In genomic region chr16:85798283-85798776, GRCh38 we compare ENCODE assay signal across 8 cellular contexts. TPM values are rescaled to one million over a fixed set of nuclear protein-coding genes. Genes with fewer than 3 reads are reported as not detected.
A peak's percentile ranks its signal among the peaks of the same experiment; 100 is the strongest.
DNase-seq lines count a peak whose midpoint lies in the region; ATAC-seq, FAIRE-seq and TF ChIP-seq lines count a peak whose summit lies in the region.

No MANE protein-coding gene starts in this region.

- no peak for ATAC-seq in heart left ventricle
- no peak for ATAC-seq in left ventricle myocardium superior
- ATAC-seq in K562, result no peak
- ATAC-seq in memory B cell (ENCODE audit: low read depth), result no peak
- no peak for ATAC-seq in aorta (ENCODE audit: low FRiP score)

- peaks cover 100% of the 10 kb centered on the region for H3K79me2 ChIP-seq in K562 (ENCODE audit: control insufficient read depth, insufficient read depth, low read length)

- H3K4me3 ChIP-seq in heart left ventricle, result peak overlapping the region; percentile 78 to 99 (median 92)
- peak overlapping the region; percentile 97 for H3K4me3 ChIP-seq in K562
- H3K4me3 ChIP-seq in aorta (ENCODE audit: low read length in 2 of 2), result peak overlapping the region; percentile 68 to 89

- peaks cover 31% of the 10 kb centered on the region for H3K36me3 Mint-ChIP-seq in memory B cell

- peak overlapping the region in 6 of 12 donors; percentile 97 to 98 (median 97) for H3K27ac ChIP-seq in heart left ventricle
- H3K27ac ChIP-seq in K562 (ENCODE audit: extremely low read depth, low read depth, low read length), result peak overlapping the region; percentile 96
- no peak overlapping the region for H3K27ac ChIP-seq in aorta (ENCODE audit: low read depth in 1 of 2, low read length in 2 of 2)

- peaks cover 0 to 58% (median 30%) of the 10 kb centered on the region in 12 donors for H3K4me1 ChIP-seq in heart left ventricle
- H3K4me1 ChIP-seq in K562 (replicated peaks in 1 of 2; ENCODE audit: control insufficient read depth in 2 of 2, insufficient read depth in 2 of 2, low read length in 2 of 2), result peaks cover 11 to 13% of the 10 kb centered on the region in 2 experiments; a peak in 4 of 5 replicates
- no peaks in the 10 kb centered on the region for H3K4me1 ChIP-seq in aorta (ENCODE audit: control insufficient read depth in 1 of 2, insufficient read depth in 2 of 2, low read length in 2 of 2)

- intact Hi-C loops in heart left ventricle (cut with DNase I), result no loop called here
- intact Hi-C loops in left ventricle myocardium superior (cut with micrococcal nuclease), result no loop called here
- intact Hi-C loops in K562 (cut with micrococcal nuclease), result no loop called here
- intact Hi-C loops in aorta (cut with DNase I), result no loop called here

- H3K9me3 Mint-ChIP-seq in memory B cell, result no peaks in the 10 kb centered on the region

- WGBS in heart left ventricle, 4 donors, result 17 to 35% (median 20%) methylated on average over 9 to 17 of the region's 17 CpGs
- under 1% methylated on average over 17 of the region's 17 CpGs for WGBS in K562 (ENCODE audit: insufficient coverage, low coverage, missing lambda C conversion rate)
- WGBS in aorta, 2 donors, result 24 to 26% methylated on average over 17 of the region's 17 CpGs

- H3K9me3 ChIP-seq in heart left ventricle, result no peaks in the 10 kb centered on the region
- H3K9me3 ChIP-seq in K562 (replicated peaks; ENCODE audit: control insufficient read depth, insufficient read depth, low read depth, low read length), result no peaks in the 10 kb centered on the region
- H3K9me3 ChIP-seq in aorta (ENCODE audit: control insufficient read depth, low read length), result no peaks in the 10 kb centered on the region

- peak; percentile 71 for FAIRE-seq in K562 (lab: Jason Lieb, UNC)

- no TSS peak for BruUV-seq in K562 (replicated peaks; lab: Mats Ljungman, UMichigan)

- H3K27ac Mint-ChIP-seq in memory B cell, result peak overlapping the region; percentile 98

- in situ Hi-C loops in K562 (cut with MboI), result no loop called here

- peak overlapping the region; percentile 94 for H3K4me2 ChIP-seq in K562 (ENCODE audit: insufficient read depth, low read length)

- CTCF ChIA-PET in K562 (lab: Yijun Ruan, JAX; ENCODE audit: low intra/inter-chr PET ratio), result no interaction called here

- no peak for TF ChIP-seq RAD21 in K562 (CRISPR knock-in tag; conservative IDR thresholded peaks at IDR 0.05 in 1 of 2, IDR thresholded peaks at IDR 0.05 in 1 of 2)

- H2AFZ ChIP-seq in K562 (ENCODE audit: low read depth, low read length), result peak overlapping the region; percentile 15

- H3K27me3 ChIP-seq in heart left ventricle (no peaks in the 10 kb centered on the region), K562 (ENCODE audit: control insufficient read depth in 2 of 2, insufficient read depth in 2 of 2, low read length in 2 of 2) (no peaks in the 10 kb centered on the region), aorta (ENCODE audit: control insufficient read depth in 1 of 2, insufficient read depth in 2 of 2, low read length in 1 of 2) (no peaks in the 10 kb centered on the region)

- H3K4me1 Mint-ChIP-seq in memory B cell, result peaks cover 28% of the 10 kb centered on the region

- TF ChIP-seq POLR2A in heart left ventricle (IDR thresholded peaks at IDR 0.05) (no peak), K562 (conservative IDR thresholded peaks at IDR 0.05) (no peak)

- H3K4me3 Mint-ChIP-seq in memory B cell, result peak overlapping the region; percentile 92

- TF ChIP-seq CTCF in heart left ventricle (IDR thresholded peaks at IDR 0.05) (no peak), K562 (IDR thresholded peaks at IDR 0.05 in 2 of 3, conservative IDR thresholded peaks at IDR 0.05 in 1 of 3; ENCODE audit: insufficient read depth in 2 of 3, low read depth in 1 of 3, low read length in 3 of 3) (no peak)

- DNase-seq in heart left ventricle (no peak), left ventricle myocardium superior (no peak), K562 (ENCODE audit: extremely low read depth in 1 of 4, low spot score in 3 of 4) (peak in 2 of 4 experiments; percentile 31 to 34), memory B cell (ENCODE audit: low spot score in 2 of 2) (no peak), aorta (no peak), epidermal melanocyte (ENCODE audit: insufficient read length, low spot score) (no peak), anterior cingulate cortex (lab: John Stamatoyannopoulos, UW) (no peak)
- DNase-seq in stimulated activated naive CD4-positive, alpha-beta T cell (lab: John Stamatoyannopoulos, UW), result no peak

- no peaks in the 10 kb centered on the region for H3K27me3 Mint-ChIP-seq in memory B cell

- H3K36me3 ChIP-seq in heart left ventricle, result peaks cover 0 to 60% (median 43%) of the 10 kb centered on the region in 9 donors
- peaks cover 72% of the 10 kb centered on the region for H3K36me3 ChIP-seq in K562 (ENCODE audit: control insufficient read depth, insufficient read depth, low read length)
- H3K36me3 ChIP-seq in aorta (ENCODE audit: control insufficient read depth in 1 of 2, insufficient read depth in 2 of 2, low read length in 1 of 2), result peaks cover 0 to 3% of the 10 kb centered on the region in 2 donors

- H4K20me1 ChIP-seq in K562 (replicated peaks; ENCODE audit: control insufficient read depth, insufficient read depth, low read length), result peaks cover 15% of the 10 kb centered on the region

- H3K9me1 ChIP-seq in K562 (ENCODE audit: control insufficient read depth, insufficient read depth, low read length), result peaks cover 8% of the 10 kb centered on the region

- peak overlapping the region; percentile 96 for H3K9ac ChIP-seq in K562 (ENCODE audit: insufficient read depth in 1 of 2, low read depth in 2 of 2, low read length in 2 of 2)

- POLR2A ChIA-PET in K562 (lab: Yijun Ruan, JAX), result interaction anchor here (0.6 kb wide), 3 partner anchors 23 to 244 kb away, joined by 3 read pairs; no protein-coding TSS in a partner anchor

- TF ChIP-seq EP300 in K562 (IDR thresholded peaks at IDR 0.05; ENCODE audit: low read length), result no peak

RNA-seq across cellular contexts. Expression of gene EMC8, which starts 1.0 kb away (rescaled TPM):
- 10 to 100 TPM; 20.7 to 39.1 (median 24.4) TPM for total RNA-seq in heart left ventricle
- 10 to 100 TPM in 1 of 2 donors, 1 to 10 TPM in 1; 9.2 to 28.8 TPM for polyA plus RNA-seq in heart left ventricle
- total RNA-seq in left ventricle myocardium superior, result 25.4 TPM
- 39.0 and 71.6 TPM in 2 replicates for total RNA-seq in K562 (2011; cell fraction: chromatin; rRNA removed; ENCODE audit: low replicate concordance)
- total RNA-seq in K562 (2011; cell fraction: nucleolus; rRNA removed), result 55.5 and 57.1 TPM in 2 replicates
- 52.4 and 64.5 TPM in 2 replicates for total RNA-seq in K562 (2011; cell fraction: nucleoplasm; rRNA removed)
- total RNA-seq in K562 (2014; rRNA removed), result 81.8 and 86.4 TPM in 2 replicates
- 36.4 and 48.6 TPM in 2 replicates for total RNA-seq in K562 (2014; rRNA removed; fragmentation: Illumina TruSeq; extraction: Trizol)
- 49.9 and 56.4 TPM in 2 replicates for total RNA-seq in K562 (2015; rRNA removed; fragmentation: Illumina TruSeq; extraction: Trizol)
- 60.8 and 71.9 TPM in 2 replicates for total RNA-seq in K562 (2021)
- polyA plus RNA-seq in K562 (2011; rRNA removed), result 45.2 and 54.7 TPM in 2 replicates
- polyA plus RNA-seq in K562 (2011; cell fraction: cytosol; rRNA removed), result 64.7 and 82.3 TPM in 2 replicates
- 50.0 and 69.2 TPM in 2 replicates for polyA plus RNA-seq in K562 (2011; cell fraction: nucleus; rRNA removed)
- 35.1 and 36.5 TPM in 2 replicates for polyA plus RNA-seq in K562 (2012)
- 32.7 and 39.8 TPM in 2 replicates for polyA plus RNA-seq in K562 (2014; fragmentation: Illumina TruSeq; extraction: Trizol)
- 10 to 100 TPM; 11.4 to 14.0 TPM for polyA plus RNA-seq in K562 (2014; fragmentation: Nextera tagmentation; extraction: Ambion mirVana)
- polyA plus RNA-seq in K562 (2014; rRNA removed), result 61.7 and 69.1 TPM in 2 replicates
- polyA minus RNA-seq in K562 (2011; rRNA and poly(A)+ RNA removed), result 35.1 and 58.8 TPM in 2 replicates
- 45.7 and 51.0 TPM in 2 replicates for polyA minus RNA-seq in K562 (2011; cell fraction: cytosol; rRNA and poly(A)+ RNA removed)
- 26.1 and 37.0 TPM in 2 replicates for polyA minus RNA-seq in K562 (2011; cell fraction: nucleus; rRNA and poly(A)+ RNA removed)
- 10 to 100 TPM; 18.7 to 19.2 TPM for total RNA-seq in aorta
- 10 to 100 TPM; 14.5 to 23.0 TPM for polyA plus RNA-seq in aorta

RNA-seq across cellular contexts. Expression of gene COX4I1, which starts 1.2 kb away (rescaled TPM):
- total RNA-seq in heart left ventricle (1,000 to 10,000 TPM; 1,047 to 2,365 (median 1,785) TPM), left ventricle myocardium superior (2,116 TPM), K562 (2014; rRNA removed) (941 and 994 TPM in 2 replicates), K562 (2014; rRNA removed; fragmentation: Illumina TruSeq; extraction: Trizol) (526 and 685 TPM in 2 replicates), K562 (2015; rRNA removed; fragmentation: Illumina TruSeq; extraction: Trizol) (613 and 651 TPM in 2 replicates), K562 (2021) (827 and 832 TPM in 2 replicates), aorta (100 to 1,000 TPM; 245 to 289 TPM)
- polyA plus RNA-seq in heart left ventricle (1,000 to 10,000 TPM; 1,879 to 5,448 TPM), K562 (2011; rRNA removed) (1,032 and 1,039 TPM in 2 replicates), K562 (2014; fragmentation: Illumina TruSeq; extraction: Trizol) (1,040 and 1,078 TPM in 2 replicates), K562 (2014; fragmentation: Nextera tagmentation; extraction: Ambion mirVana) (1,000 to 10,000 TPM; 1,936 to 2,356 TPM), K562 (2014; rRNA removed) (1,078 and 1,164 TPM in 2 replicates), aorta (1,000 to 10,000 TPM in 1 of 2 donors, 100 to 1,000 TPM in 1; 549 to 1,007 TPM)
- total RNA-seq in K562 (2011; cell fraction: chromatin; rRNA removed; ENCODE audit: low replicate concordance), result 142 and 234 TPM in 2 replicates
- total RNA-seq in K562 (2011; cell fraction: nucleolus; rRNA removed), result 377 and 464 TPM in 2 replicates
- total RNA-seq in K562 (2011; cell fraction: nucleoplasm; rRNA removed), result 382 and 397 TPM in 2 replicates
- polyA plus RNA-seq in K562 (2011; cell fraction: cytosol; rRNA removed), result 957 and 1,096 TPM in 2 replicates
- polyA plus RNA-seq in K562 (2011; cell fraction: nucleus; rRNA removed), result 594 and 697 TPM in 2 replicates
- 796 and 1,103 TPM in 2 replicates for polyA plus RNA-seq in K562 (2012)
- polyA minus RNA-seq in K562 (2011; rRNA and poly(A)+ RNA removed), result 533 and 536 TPM in 2 replicates
- 193 and 209 TPM in 2 replicates for polyA minus RNA-seq in K562 (2011; cell fraction: cytosol; rRNA and poly(A)+ RNA removed)
- polyA minus RNA-seq in K562 (2011; cell fraction: nucleus; rRNA and poly(A)+ RNA removed), result 68.0 and 114 TPM in 2 replicates

RNA-seq across cellular contexts. Expression of gene C16orf74, which starts 47.4 kb away (rescaled TPM):
- 1 to 10 TPM; 1.0 to 4.1 (median 1.6) TPM for total RNA-seq in heart left ventricle
- 1 to 10 TPM in 1 of 2 donors, under 1 TPM in 1; 0.53 to 3.7 TPM for polyA plus RNA-seq in heart left ventricle
- total RNA-seq in left ventricle myocardium superior, result 1.7 TPM
- not detected in 2 replicates for total RNA-seq in K562 (2011; cell fraction: chromatin; rRNA removed; ENCODE audit: low replicate concordance)
- not detected in 2 replicates for total RNA-seq in K562 (2011; cell fraction: nucleolus; rRNA removed)
- total RNA-seq in K562 (2011; cell fraction: nucleoplasm; rRNA removed), result not detected in 2 replicates
- total RNA-seq in K562 (2014; rRNA removed), result not detected in 2 replicates
- not detected in 2 replicates for total RNA-seq in K562 (2014; rRNA removed; fragmentation: Illumina TruSeq; extraction: Trizol)
- not detected in 2 replicates for total RNA-seq in K562 (2015; rRNA removed; fragmentation: Illumina TruSeq; extraction: Trizol)
- total RNA-seq in K562 (2021), result not detected in 2 replicates
- polyA plus RNA-seq in K562 (2011; rRNA removed), result 0.11 TPM in 1 of 2 replicates, not detected in the other
- not detected in 2 replicates for polyA plus RNA-seq in K562 (2011; cell fraction: cytosol; rRNA removed)
- polyA plus RNA-seq in K562 (2011; cell fraction: nucleus; rRNA removed), result not detected in 2 replicates
- not detected in 2 replicates for polyA plus RNA-seq in K562 (2012)
- not detected in 2 replicates for polyA plus RNA-seq in K562 (2014; fragmentation: Illumina TruSeq; extraction: Trizol)
- not detected for polyA plus RNA-seq in K562 (2014; fragmentation: Nextera tagmentation; extraction: Ambion mirVana)
- not detected in 2 replicates for polyA plus RNA-seq in K562 (2014; rRNA removed)
- polyA minus RNA-seq in K562 (2011; rRNA and poly(A)+ RNA removed), result not detected in 2 replicates
- not detected in 2 replicates for polyA minus RNA-seq in K562 (2011; cell fraction: cytosol; rRNA and poly(A)+ RNA removed)
- polyA minus RNA-seq in K562 (2011; cell fraction: nucleus; rRNA and poly(A)+ RNA removed), result not detected in 2 replicates
- under 1 TPM in 1 of 2 donors, not detected in 1; 0.87 TPM for total RNA-seq in aorta
- polyA plus RNA-seq in aorta, result not detected
